ENCODE assay signal across 16 cellular contexts in genomic region chr6:56573142-56573541, GRCh38.
DNase-seq lines count a peak whose midpoint lies in the region; ATAC-seq and TF ChIP-seq lines count a peak whose summit lies in the region.
"Had no signal": no experiment of that assay in that cellular context is flagged by ENCODE, and none has a peak within 500 bp of the region (broad histone marks: within the 10 kb centered on the region; RNA-seq: fewer than 3 reads in every experiment).

No MANE protein-coding gene starts in this region.

- DNase-seq in A673 (ENCODE audit: low spot score) (peak; percentile 15), NCI-H82 (lab: John Stamatoyannopoulos, UW) (peak; percentile 100), ecto neural progenitor cell (ENCODE audit: low spot score) (peak; percentile 50), nephron progenitor cell (no peak), pons (ENCODE audit: low spot score) (no peak), GM19238 (ENCODE audit: insufficient read length, low spot score) (no peak), T-helper 17 cell (no peak)
- no peak for DNase-seq in activated naive CD4-positive, alpha-beta T cell treated with anti-CD3 and anti-CD28 coated beads, Interleukin-2, amount 50 U/mL, for 16 hours
- DNase-seq: 8988T, H7, Kasumi-1, NCI-H1930, NCI-H2171 treated with DMSO at 0.1 percent for 48 hours, NCI-H526, PC-9 had no signal

- H3K4me1 ChIP-seq in A673 (ENCODE audit: insufficient read depth, low read length, poor library complexity, severe bottlenecking), result no peaks in the 10 kb centered on the region

- H3K9me3 Mint-ChIP-seq in nephron progenitor cell, result no peaks in the 10 kb centered on the region

- H3K36me3 Mint-ChIP-seq in nephron progenitor cell (ENCODE audit: low read depth), result peaks cover 6% of the 10 kb centered on the region
- H3K36me3 Mint-ChIP-seq in T-helper 17 cell (ENCODE audit: low read depth), result no peaks in the 10 kb centered on the region

- intact Hi-C loops in A673 (cut with micrococcal nuclease; ENCODE audit: unreplicated experiment), result no loop called here

- no peaks in the 10 kb centered on the region for H3K27me3 ChIP-seq in A673 (replicated peaks; ENCODE audit: insufficient read depth, low read depth, low read length, poor library complexity)

- H3K4me3 ChIP-seq in A673 (ENCODE audit: low read depth, low read length, poor library complexity, severe bottlenecking), result no peak overlapping the region
- H3K4me3 ChIP-seq: PC-9 had no signal

- H3K4me1 Mint-ChIP-seq in nephron progenitor cell (peaks cover 12% of the 10 kb centered on the region), T-helper 17 cell (peaks cover 6% of the 10 kb centered on the region)

- no peak for TF ChIP-seq CTCF in A673 (conservative IDR thresholded peaks at IDR 0.05; ENCODE audit: low read depth, low read length)
- TF ChIP-seq CTCF in nephron progenitor cell (IDR thresholded peaks at IDR 0.05), result no peak

- CTCF ChIA-PET in A673 (lab: Charles Lee), result no interaction called here

- H3K4me3 Mint-ChIP-seq in nephron progenitor cell, result no peak overlapping the region
- H3K4me3 Mint-ChIP-seq in T-helper 17 cell, result no peak overlapping the region

- POLR2A ChIA-PET in A673 (lab: Charles Lee; ENCODE audit: low non-redundant PET), result interaction anchor here (0.6 kb wide), 1 partner anchor 424 kb away, joined by 3 read pairs; no protein-coding TSS in a partner anchor

- BruUV-seq in A673 (replicated peaks; lab: Mats Ljungman, UMichigan), result no TSS peak

- no peaks in the 10 kb centered on the region for H3K27me3 Mint-ChIP-seq in nephron progenitor cell (ENCODE audit: low read depth, poor library complexity)
- peaks cover 9% of the 10 kb centered on the region for H3K27me3 Mint-ChIP-seq in T-helper 17 cell

- H3K27ac ChIP-seq in A673 (ENCODE audit: low read depth, low read length, poor library complexity, severe bottlenecking), result no peak overlapping the region
- H3K27ac ChIP-seq: C4-2B, PC-9 had no signal

- no peak for ATAC-seq in T-helper 17 cell

- H3K9me3 ChIP-seq in A673 (ENCODE audit: low read depth, low read length, poor library complexity, severe bottlenecking) (no peaks in the 10 kb centered on the region), T-helper 17 cell (ENCODE audit: control insufficient read depth, low read length, poor library complexity, severe bottlenecking) (no peaks in the 10 kb centered on the region)

- no peaks in the 10 kb centered on the region for H3K36me3 ChIP-seq in A673 (ENCODE audit: insufficient read depth, low read length, poor library complexity, severe bottlenecking)

- H3K27ac Mint-ChIP-seq in nephron progenitor cell (peak overlapping the region; percentile 71), T-helper 17 cell (no peak overlapping the region)

Comparison
In these comparisons a context has a peak if more than half of its experiments do, and no peak if none do; other contexts are left out.
1. DNase-seq: peak in A673 (single experiment), NCI-H82 (single experiment) and ecto neural progenitor cell (single experiment); none in nephron progenitor cell (single experiment), activated naive CD4-positive, alpha-beta T cell treated with anti-CD3 and anti-CD28 coated beads, Interleukin-2, amount 50 U/mL, for 16 hours (single experiment), pons (single experiment), GM19238 (single experiment) and T-helper 17 cell (0 of 3).